In the genomic region with DNA sequence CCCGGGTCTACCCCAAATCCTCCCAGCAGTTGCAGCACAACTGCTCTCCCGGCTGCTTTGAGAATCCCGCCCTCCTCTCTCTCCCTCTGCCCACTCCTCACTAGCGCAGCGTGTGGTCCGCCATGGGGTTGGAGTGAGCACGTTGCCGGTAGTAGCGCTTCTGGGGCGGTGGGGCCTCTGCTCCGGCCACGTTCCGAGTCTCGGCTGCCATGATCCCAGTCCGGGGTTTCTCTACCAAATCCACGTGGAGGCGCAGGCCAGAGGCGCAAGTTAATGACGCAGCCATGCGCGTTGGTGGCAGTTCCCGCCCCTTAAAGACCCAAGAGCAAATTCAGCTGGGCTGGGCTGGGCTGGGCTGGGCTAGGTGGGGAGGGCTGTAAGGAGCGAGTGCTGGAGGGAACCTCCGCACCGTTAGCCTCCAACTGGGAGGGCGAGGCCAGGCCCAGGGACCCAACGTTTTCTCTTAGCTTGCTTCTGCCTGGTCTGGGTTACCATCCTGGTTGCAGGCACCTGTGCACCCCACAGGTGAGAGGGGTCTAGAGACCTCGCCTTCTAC, we compare ENCODE assay signal across 8 cellular contexts. TPM values are rescaled to one million over a fixed set of nuclear protein-coding genes. Genes with fewer than 3 reads are reported as not detected.
A peak's percentile ranks its signal among the peaks of the same experiment; 100 is the strongest.
DNase-seq lines count a peak whose midpoint lies in the region; ATAC-seq and TF ChIP-seq lines count a peak whose summit lies in the region.

A gene (minus strand): TSS at position 233 of the 556 bp plus-strand sequence. CDS start 22 bp downstream, at position 211.

- no peaks in the 10 kb centered on the region for H3K36me3 ChIP-seq in kidney epithelial cell (ENCODE audit: control insufficient read depth, insufficient read depth, low read length)

- no peak for TF ChIP-seq CTCF in AG09309 (IDR thresholded peaks at IDR 0.05; ENCODE audit: control insufficient read depth, insufficient read depth, low read depth, low read length, missing control alignments)
- no peak for TF ChIP-seq CTCF in kidney epithelial cell (IDR thresholded peaks at IDR 0.05; ENCODE audit: insufficient read depth, low read length, poor library complexity, severe bottlenecking)

- ATAC-seq in GM19023 (IDR thresholded peaks at IDR 0.05; ENCODE audit: unreplicated experiment): peak; percentile 81
- ATAC-seq in HG03280 (IDR thresholded peaks at IDR 0.05; ENCODE audit: unreplicated experiment): peak; percentile 78

- H3K27me3 ChIP-seq in kidney epithelial cell (ENCODE audit: control insufficient read depth, insufficient read depth, low read length): no peaks in the 10 kb centered on the region

- DNase-seq in AG09309 (ENCODE audit: low read depth) (peak; percentile 81), NCI-H345 treated with DMSO at 0.1 percent for 48 hours (lab: John Stamatoyannopoulos, UW; ENCODE audit: unreplicated experiment) (peak; percentile 89), cerebellum (ENCODE audit: low spot score) (peak; percentile 96), kidney epithelial cell (ENCODE audit: low read depth) (peak; percentile 74)
- DNase-seq in activated CD4-positive, alpha-beta T cell treated with anti-CD3 and anti-CD28 coated beads for 1 hour: peak; percentile 81
- peak; percentile 92 to 93 for DNase-seq in stimulated activated CD4-positive, alpha-beta T cell treated with anti-CD3 and anti-CD28 coated beads, Interleukin-15, amount 100 ng/mL, for 48 hours (ENCODE audit: low read depth in 2 of 2)

- H3K4me3 ChIP-seq in AG09309 (ENCODE audit: control insufficient read depth, low read depth, low read length): peak within 1 kb of the TSS; percentile 98
- H3K4me3 ChIP-seq in kidney epithelial cell (ENCODE audit: low read depth, low read length): peak within 1 kb of the TSS; percentile 70

RNA-seq across cellular contexts. Expression of the gene that starts here (rescaled TPM):
- 2.9 TPM for total RNA-seq in cerebellum
- total RNA-seq in kidney epithelial cell: 20.3 and 22.4 TPM in 2 replicates

Comparison
In these comparisons a context has a peak if more than half of its experiments do, and no peak if none do; other contexts are left out.
1. Peak in every context shown above with its lines: DNase-seq, ATAC-seq and H3K4me3 ChIP-seq.